Comparison of ENCODE assay signal across 8 cellular contexts in the genomic region with DNA sequence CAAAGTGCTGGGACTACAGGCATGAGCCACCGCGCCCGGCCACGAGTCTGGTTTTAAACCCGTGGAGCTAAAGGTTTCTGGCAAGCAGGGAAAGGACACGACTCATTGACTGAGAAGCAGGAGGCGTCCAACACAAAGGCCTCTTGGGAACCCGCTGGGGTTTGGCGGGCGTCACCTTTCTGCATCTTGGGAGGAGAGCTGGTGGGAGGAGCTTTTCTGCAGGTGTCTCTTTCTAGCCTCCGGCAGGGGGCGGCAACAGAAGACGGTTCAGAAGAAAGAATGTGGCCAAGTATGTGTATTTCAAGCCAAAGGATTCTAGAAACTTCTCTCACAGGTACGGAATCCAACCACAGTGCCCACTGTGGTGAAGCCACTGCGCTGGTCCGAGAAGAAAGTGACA.
DNase-seq lines count a peak whose midpoint lies in the region; ATAC-seq and TF ChIP-seq lines count a peak whose summit lies in the region.

No MANE protein-coding gene starts in this region.

- H3K9me3 Mint-ChIP-seq in activated B cell treated with CpG ODN at 0.5 μM for 24 hours: no peaks in the 10 kb centered on the region

- H3K9me2 ChIP-seq in DOHH2 (replicated peaks; ENCODE audit: control insufficient read depth, low read length): no peaks in the 10 kb centered on the region

- no peak overlapping the region for H3K4me3 ChIP-seq in DOHH2 (ENCODE audit: low read length)

- no peaks in the 10 kb centered on the region for H3K27me3 ChIP-seq in DOHH2 (ENCODE audit: control insufficient read depth, low read length)

- no peaks in the 10 kb centered on the region for H3K36me3 Mint-ChIP-seq in activated B cell treated with CpG ODN at 0.5 μM for 24 hours (ENCODE audit: low read depth)

- TF ChIP-seq CTCF in DOHH2 (IDR thresholded peaks at IDR 0.05; ENCODE audit: low read depth, low read length, poor library complexity, severe bottlenecking) (peak; percentile 71), activated B cell treated with CpG ODN at 0.5 μM for 24 hours (IDR thresholded peaks at IDR 0.05) (no peak)

- no peak overlapping the region for H3K27ac Mint-ChIP-seq in activated B cell treated with CpG ODN at 0.5 μM for 24 hours

- H3K27ac ChIP-seq in DOHH2 (ENCODE audit: low read depth, low read length): no peak overlapping the region

- H3K4me1 ChIP-seq in DOHH2 (ENCODE audit: control insufficient read depth, low read length): peaks cover 28% of the 10 kb centered on the region

- H3K4me1 Mint-ChIP-seq in activated B cell treated with CpG ODN at 0.5 μM for 24 hours: peaks cover 7% of the 10 kb centered on the region

- peak; percentile 55 for DNase-seq in MV-4-11 (lab: John Stamatoyannopoulos, UW)
- DNase-seq in activated B cell treated with CpG ODN at 0.5 μM for 24 hours: peak; percentile 30
- DNase-seq in cerebellar cortex (ENCODE audit: low spot score): peak; percentile 43
- peak; percentile 95 for DNase-seq in left kidney (ENCODE audit: low read depth, low spot score)
- DNase-seq in stimulated activated CD4-positive, alpha-beta T cell treated with anti-CD3 and anti-CD28 coated beads, Interleukin-4, amount 100 ng/mL, for 4 hours: peak; percentile 53 to 61

- no peaks in the 10 kb centered on the region for H3K79me2 ChIP-seq in DOHH2 (ENCODE audit: control insufficient read depth, low read length)

- no peaks in the 10 kb centered on the region for H4K20me1 ChIP-seq in DOHH2 (ENCODE audit: control insufficient read depth, insufficient read depth, low read depth, low read length)

- POLR2A ChIA-PET in activated B cell treated with CpG ODN at 0.5 μM for 24 hours (lab: Charles Lee): interaction anchor here (1.0 to 1.3 kb wide), 2 partner anchors 101 to 117 kb away, joined by 3 to 5 read pairs; a partner anchor contains a TSS

- CTCF ChIA-PET in activated B cell treated with CpG ODN at 0.5 μM for 24 hours (lab: Charles Lee): interaction anchor here (0.6 to 2.7 kb wide), 5 partner anchors 94 to 176 kb away, joined by 5 to 23 read pairs (median 8); a partner anchor contains a TSS

- H3K4me2 ChIP-seq in DOHH2 (ENCODE audit: low read length): peak overlapping the region; percentile 37; the same call in 1 of the 2 replicates

- no peaks in the 10 kb centered on the region for H3K36me3 ChIP-seq in DOHH2 (ENCODE audit: control insufficient read depth, low read length)

- H3F3A ChIP-seq in DOHH2 (ENCODE audit: control insufficient read depth, insufficient read depth): no peaks in the 10 kb centered on the region

- intact Hi-C loops in activated B cell treated with CpG ODN at 0.5 μM for 24 hours (cut with micrococcal nuclease): loop anchor here (1.0 kb wide), 2 partner anchors 102 to 117 kb away; no protein-coding TSS in a partner anchor

- H3K27me3 Mint-ChIP-seq in activated B cell treated with CpG ODN at 0.5 μM for 24 hours: peaks cover 20% of the 10 kb centered on the region

- H3K9me3 ChIP-seq in DOHH2 (ENCODE audit: control insufficient read depth, insufficient read depth, low read length): no peaks in the 10 kb centered on the region

- no peak overlapping the region for H3K4me3 Mint-ChIP-seq in activated B cell treated with CpG ODN at 0.5 μM for 24 hours

- peak; percentile 58 for ATAC-seq in activated B cell treated with CpG ODN at 0.5 μM for 24 hours (ENCODE audit: low read depth)
- ATAC-seq in HG03175 (IDR thresholded peaks at IDR 0.05; ENCODE audit: unreplicated experiment): no peak
- no peak for ATAC-seq in GM18498 (IDR thresholded peaks at IDR 0.05; ENCODE audit: unreplicated experiment)

Comparison
In these comparisons a context has a peak if more than half of its experiments do, and no peak if none do; other contexts are left out.
1. DNase-seq: peak in every context shown above with its lines; median percentile 95 in left kidney; 57 in stimulated activated CD4-positive, alpha-beta T cell treated with anti-CD3 and anti-CD28 coated beads, Interleukin-4, amount 100 ng/mL, for 4 hours; 55 in MV-4-11; 43 in cerebellar cortex; 30 in activated B cell treated with CpG ODN at 0.5 μM for 24 hours.